In the genomic region with DNA sequence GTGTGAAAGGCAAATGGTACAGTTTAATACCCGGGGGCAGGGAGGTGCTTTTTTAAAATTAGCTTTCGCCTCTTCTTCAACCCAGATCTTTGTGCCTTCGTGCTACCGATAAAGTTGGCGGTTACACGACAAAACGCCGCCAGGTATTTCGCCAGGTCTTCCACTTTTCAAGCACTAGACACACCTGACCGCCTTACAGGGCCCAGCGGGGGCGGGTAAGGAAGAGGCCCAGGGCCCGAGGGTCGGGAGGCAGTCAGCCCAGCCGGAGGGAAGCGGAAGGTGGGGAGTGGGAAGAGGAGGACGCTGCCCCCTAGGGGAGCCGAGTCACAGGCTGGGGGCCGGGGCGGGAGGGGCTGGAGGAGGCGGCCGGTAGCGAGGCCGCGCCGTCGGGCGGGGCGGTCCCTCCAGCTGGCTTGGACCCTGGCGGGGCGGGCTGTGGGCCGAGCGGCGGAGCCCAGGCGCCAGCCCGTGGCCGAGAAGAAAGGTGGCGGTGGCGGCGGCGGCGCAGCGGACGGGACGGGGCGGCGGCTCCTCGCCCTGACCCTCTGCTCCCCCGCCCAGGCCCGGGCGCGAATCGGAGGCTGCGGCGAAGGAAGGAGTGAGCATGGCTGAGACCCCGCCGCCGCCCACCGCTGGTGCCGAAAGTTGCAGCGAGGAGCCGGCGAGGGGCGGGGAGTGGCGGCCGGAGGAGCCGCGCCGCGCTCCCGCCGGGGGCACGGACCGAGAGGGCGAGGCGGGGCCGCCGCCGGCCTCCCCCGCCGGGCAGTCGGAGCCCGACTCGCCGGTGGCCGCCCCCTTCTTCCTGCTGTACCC, we compare ENCODE assay signal across 9 cellular contexts. TPM values are rescaled to one million over a fixed set of nuclear protein-coding genes. Genes with fewer than 3 reads are reported as not detected.
DNase-seq lines count a peak whose midpoint lies in the region; ATAC-seq and TF ChIP-seq lines count a peak whose summit lies in the region.
"Had no signal": no experiment of that assay in that cellular context is flagged by ENCODE, and none has a peak within 500 bp of the region (broad histone marks: within the 10 kb centered on the region; RNA-seq: fewer than 3 reads in every experiment).

No MANE protein-coding gene starts in this region.

- peak overlapping the region; percentile 97 for H3K4me3 ChIP-seq in coronary artery

- intact Hi-C loops in left colon (cut with DNase I, micrococcal nuclease) = loop anchor here in 1 of 2 donors (10.0 kb wide), 1 partner anchor 130 kb away; a partner anchor contains a TSS

- peak; percentile 34 for TF ChIP-seq CTCF in AG09319 (IDR thresholded peaks at IDR 0.05; ENCODE audit: low read depth, low read length)
- peak; percentile 21 for TF ChIP-seq CTCF in coronary artery (IDR thresholded peaks at IDR 0.05)

- ATAC-seq in GM18868 (IDR thresholded peaks at IDR 0.05; ENCODE audit: unreplicated experiment) = peak; percentile 67
- ATAC-seq in HG03095 (IDR thresholded peaks at IDR 0.05; ENCODE audit: unreplicated experiment) = peak; percentile 49
- ATAC-seq in left colon = peak; percentile 83

- peak overlapping the region; percentile 86 to 98 for H3K27ac ChIP-seq in coronary artery

- DNase-seq in AG09319 (ENCODE audit: extremely low read depth, low read depth) (no peak), NCI-H2227 treated with DMSO at 0.1 percent for 48 hours (lab: John Stamatoyannopoulos, UW) (peak; percentile 69), coronary artery (ENCODE audit: low spot score) (peak; percentile 85), left colon (peak; percentile 86 to 88)
- DNase-seq in activated CD4-positive, alpha-beta T cell treated with anti-CD3 and anti-CD28 coated beads for 4 hours = peak; percentile 39 to 57
- peak; percentile 32 to 37 for DNase-seq in stimulated activated CD4-positive, alpha-beta T cell treated with anti-CD3 and anti-CD28 coated beads, Interleukin-2, amount 100 ng/mL, for 48 hours

RNA-seq across cellular contexts. Expression of a gene that starts 16.2 kb away (rescaled TPM):
- total RNA-seq in left colon = 10 to 100 TPM; 18.4 to 19.7 TPM

RNA-seq across cellular contexts. Expression of a gene that starts 17.2 kb away (rescaled TPM):
- 10 to 100 TPM; 37.2 to 37.8 TPM for total RNA-seq in left colon

RNA-seq across cellular contexts. Expression of a gene that starts 38.2 kb away (rescaled TPM):
- 100 to 1,000 TPM; 114 to 909 TPM for total RNA-seq in left colon
- total RNA-seq: T-helper 1 cell treated with Interleukin-12 subunit alpha and Interleukin-12 subunit beta and Interleukin-4 antibody, amounts not matched to agents 30 ng/mL and 1 ng/mL, for 36 hours had no signal
